ENCODE assay signal across 8 cellular contexts in the genomic region with DNA sequence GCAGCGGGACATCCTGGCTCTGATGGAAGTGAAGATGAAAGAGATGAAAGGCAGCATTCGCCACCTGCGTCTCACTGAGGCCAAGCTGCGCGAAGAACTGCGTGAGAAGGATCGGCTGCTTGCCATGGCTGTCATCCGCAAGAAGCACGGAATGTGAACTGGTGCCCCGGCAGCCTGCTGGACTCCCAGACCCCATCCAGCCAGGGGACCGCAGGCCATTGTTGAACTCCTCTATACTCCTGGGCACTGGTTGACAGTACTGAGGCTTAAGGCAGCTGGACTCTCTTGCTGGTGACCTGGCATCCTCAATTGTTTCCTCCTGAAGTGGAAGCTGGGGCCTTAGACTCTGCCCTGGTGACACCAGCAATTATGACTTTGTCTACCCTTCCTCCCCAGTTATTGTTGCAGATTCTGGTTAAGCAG. TPM values are rescaled to one million over a fixed set of nuclear protein-coding genes. Genes with fewer than 3 reads are reported as not detected.
DNase-seq lines count a peak whose midpoint lies in the region; ATAC-seq and TF ChIP-seq lines count a peak whose summit lies in the region.

No MANE protein-coding gene starts in this region.

- intact Hi-C loops in left ventricle myocardium superior (cut with micrococcal nuclease), result no loop called here
- intact Hi-C loops in spleen (cut with DNase I; ENCODE audit: low total_unique reads), result loop anchor here (10.0 kb wide), 1 partner anchor 91 kb away; a partner anchor contains a TSS

- in situ Hi-C loops in HAP-1 (cut with MboI; ENCODE audit: low sequenced_read_pairs), result no loop called here

- H3K27me3 ChIP-seq in HAP-1 (ENCODE audit: low read depth) (no peaks in the 10 kb centered on the region), WERI-Rb-1 (ENCODE audit: insufficient read depth, low read depth, severe bottlenecking) (no peaks in the 10 kb centered on the region), spleen (replicated peaks in 1 of 7) (no peaks in the 10 kb centered on the region)

- H3K9me3 ChIP-seq in HAP-1, result no peaks in the 10 kb centered on the region
- H3K9me3 ChIP-seq in WERI-Rb-1 (ENCODE audit: severe bottlenecking), result no peaks in the 10 kb centered on the region
- no peaks in the 10 kb centered on the region for H3K9me3 ChIP-seq in spleen

- H3K4me3 ChIP-seq in HAP-1, result peak overlapping the region; percentile 89
- H3K4me3 ChIP-seq in WERI-Rb-1 (ENCODE audit: low read depth, low read length), result peak overlapping the region; percentile 84
- peak overlapping the region; percentile 59 to 97 (median 81) for H3K4me3 ChIP-seq in spleen

- TF ChIP-seq CTCF in WERI-Rb-1 (IDR thresholded peaks at IDR 0.05; ENCODE audit: low read depth, low read length) (no peak; the same call in 1 of the 2 replicates), spleen (IDR thresholded peaks at IDR 0.05 in 8 of 11, conservative IDR thresholded peaks at IDR 0.05 in 3 of 11) (no peak)

- H3K27ac ChIP-seq in WERI-Rb-1 (no peak overlapping the region), spleen (peak overlapping the region; percentile 98 to 100 (median 100))

- ATAC-seq in left ventricle myocardium superior (no peak), HG03039 (IDR thresholded peaks at IDR 0.05; ENCODE audit: unreplicated experiment) (no peak), HG03378 (IDR thresholded peaks at IDR 0.05; ENCODE audit: unreplicated experiment) (no peak), GM18505 (IDR thresholded peaks at IDR 0.05; ENCODE audit: unreplicated experiment) (no peak)

- no peak for TF ChIP-seq POLR2A in spleen (IDR thresholded peaks at IDR 0.05)
- no peak for TF ChIP-seq POLR2A in GM18505 (IDR thresholded peaks at IDR 0.05; ENCODE audit: borderline replicate concordance, extremely low read depth, insufficient read depth, insufficient read length)

- peaks cover 11% of the 10 kb centered on the region; the same call in 1 of the 2 replicates for H3K36me3 ChIP-seq in HAP-1 (replicated peaks)
- peaks cover 28% of the 10 kb centered on the region for H3K36me3 ChIP-seq in WERI-Rb-1
- no peaks in the 10 kb centered on the region for H3K36me3 ChIP-seq in spleen

- WGBS in spleen, 5 donors, result 5 to 28% (median 16%) methylated on average over 8 to 11 of the region's 11 CpGs

- DNase-seq in HAP-1 (ENCODE audit: low spot score in 2 of 2), result peak in 1 of 2 experiments; percentile 6
- DNase-seq in WERI-Rb-1, result no peak
- peak; percentile 41 for DNase-seq in left ventricle myocardium superior
- DNase-seq in spleen, result no peak
- DNase-seq in NCI-H146 treated with DMSO at 0.1 percent for 48 hours (lab: John Stamatoyannopoulos, UW; ENCODE audit: unreplicated experiment), result no peak

- H3K4me1 ChIP-seq in HAP-1 (peaks cover 44% of the 10 kb centered on the region), spleen (peaks cover 38 to 62% (median 55%) of the 10 kb centered on the region in 6 donors)

RNA-seq across cellular contexts. Expression of a gene that starts 1.2 kb away (rescaled TPM):
- total RNA-seq in left ventricle myocardium superior, result 32.6 TPM
- total RNA-seq in spleen, result 10 to 100 TPM; 23.5 to 80.7 (median 35.7) TPM
- 10 to 100 TPM; 19.9 to 31.7 (median 24.3) TPM for polyA plus RNA-seq in spleen

RNA-seq across cellular contexts. Expression of a gene that starts 3.4 kb away (rescaled TPM):
- total RNA-seq in left ventricle myocardium superior (84.4 TPM), spleen (10 to 100 TPM; 38.8 to 64.3 (median 48.6) TPM)
- polyA plus RNA-seq in spleen, result 100 to 1,000 TPM in 1 of 3 donors, 10 to 100 TPM in 2; 92.3 to 116 (median 97.0) TPM

RNA-seq across cellular contexts. Expression of a gene that starts 4.1 kb away (rescaled TPM):
- 20.8 TPM for total RNA-seq in left ventricle myocardium superior
- 10 to 100 TPM; 43.2 to 82.9 (median 50.8) TPM for total RNA-seq in spleen
- 100 to 1,000 TPM in 1 of 3 donors, 10 to 100 TPM in 2; 47.2 to 101 (median 91.3) TPM for polyA plus RNA-seq in spleen

RNA-seq across cellular contexts. Expression of a gene that starts 29.5 kb away (rescaled TPM):
- total RNA-seq in left ventricle myocardium superior (31.8 TPM), spleen (10 to 100 TPM; 51.7 to 71.3 (median 63.2) TPM)
- polyA plus RNA-seq in spleen, result 10 to 100 TPM; 27.6 to 45.0 (median 39.6) TPM

RNA-seq across cellular contexts. Expression of a gene that starts 36.7 kb away (rescaled TPM):
- total RNA-seq in left ventricle myocardium superior, result 0.37 TPM
- 1 to 10 TPM in 1 of 7 donors, under 1 TPM in 6; 0.44 to 2.7 (median 0.80) TPM for total RNA-seq in spleen
- polyA plus RNA-seq in spleen, result 1 to 10 TPM; 1.0 to 2.3 (median 1.9) TPM
